In genomic region chr7:28483112-28483511, GRCh38 we compare ENCODE assay signal across 23 cellular contexts.
A peak's percentile ranks its signal among the peaks of the same experiment; 100 is the strongest.
DNase-seq lines count a peak whose midpoint lies in the region; ATAC-seq and TF ChIP-seq lines count a peak whose summit lies in the region.
"Had no signal": no experiment of that assay in that cellular context is flagged by ENCODE, and none has a peak within 500 bp of the region (broad histone marks: within the 10 kb centered on the region; RNA-seq: fewer than 3 reads in every experiment).

No MANE protein-coding gene starts in this region.

- no peaks in the 10 kb centered on the region for H3K23me2 ChIP-seq in H9 (ENCODE audit: insufficient read length, low read depth, low read length, poor library complexity, severe bottlenecking)

- H2BK20ac ChIP-seq in H9 (ENCODE audit: low read depth, low read length, poor library complexity, severe bottlenecking) = no peak overlapping the region

- DNase-seq in H9 (no peak), foreskin melanocyte (peak; percentile 80), stromal cell of bone marrow (ENCODE audit: low read depth) (peak; percentile 43), NAMALWA (ENCODE audit: low spot score) (no peak)
- DNase-seq: activated CD4-positive, CD25-positive, alpha-beta regulatory T cell; activated CD8-positive, alpha-beta T cell treated with anti-CD3 and anti-CD28 coated beads for 36 hours; activated naive CD4-positive, alpha-beta T cell treated with anti-CD3 and anti-CD28 coated beads, Interleukin-2, amount 50 U/mL, for 16 hours; activated T-cell treated with anti-CD3 and anti-CD28 coated beads, Interleukin-2, amount 50 U/mL, for 24 hours; colonic mucosa; kidney; naive thymus-derived CD8-positive, alpha-beta T cell; NCI-H1105; SHP77 treated with DMSO at 0.1 percent for 48 hours; small intestine; stimulated activated CD4-positive, alpha-beta T cell treated with anti-CD3 and anti-CD28 coated beads, Interleukin-2, amount 100 ng/mL, for 48 hours; stimulated activated naive CD8-positive, alpha-beta T cell treated with anti-CD3 and anti-CD28 coated beads, Interleukin-15, amount 100 ng/mL, for 72 hours had no signal

- H2BK12ac ChIP-seq in H9 (ENCODE audit: insufficient read length, low read depth, low read length) = no peak overlapping the region

- H3K9ac ChIP-seq in H9 (ENCODE audit: extremely low read depth, insufficient read length, low read length) (no peak overlapping the region), SU-DHL-6 (ENCODE audit: low read length) (no peak overlapping the region)

- no peaks in the 10 kb centered on the region for H3K9me2 ChIP-seq in SU-DHL-6 (replicated peaks; ENCODE audit: insufficient read depth, low read length)

- H4K20me1 ChIP-seq in H9 (ENCODE audit: control insufficient read depth, insufficient read depth, insufficient read length) (no peaks in the 10 kb centered on the region), SU-DHL-6 (ENCODE audit: low read depth, low read length) (no peaks in the 10 kb centered on the region)

- ATAC-seq in HG02763 (IDR thresholded peaks at IDR 0.05; ENCODE audit: unreplicated experiment) = no peak
- ATAC-seq in HG03520 (IDR thresholded peaks at IDR 0.05; ENCODE audit: unreplicated experiment) = no peak
- ATAC-seq: activated CD8-positive, alpha-beta T cell treated with anti-CD3 and anti-CD28 coated beads for 36 hours; naive thymus-derived CD8-positive, alpha-beta T cell; stimulated activated naive CD8-positive, alpha-beta T cell treated with anti-CD3 and anti-CD28 coated beads, Interleukin-15, amount 100 ng/mL, for 72 hours had no signal

- no peak overlapping the region for H3K18ac ChIP-seq in H9 (ENCODE audit: insufficient read length, low read depth, low read length)

- H3F3A ChIP-seq in SU-DHL-6 (ENCODE audit: insufficient read depth) = no peaks in the 10 kb centered on the region

- H2AFZ ChIP-seq in H9 (ENCODE audit: low read length) (no peak overlapping the region), SU-DHL-6 (ENCODE audit: low read depth, low read length, severe bottlenecking) (peak overlapping the region; percentile 1)

- H3K27me3 Mint-ChIP-seq in H9 (ENCODE audit: low read depth) = no peaks in the 10 kb centered on the region

- no peak overlapping the region for H2BK5ac ChIP-seq in H9 (ENCODE audit: insufficient read length, low read length)

- H3K56ac ChIP-seq in H9 (ENCODE audit: insufficient read length, low read depth, low read length) = no peak overlapping the region

- H3K27me3 ChIP-seq in H9 (ENCODE audit: insufficient read depth, low read length) = no peaks in the 10 kb centered on the region
- no peaks in the 10 kb centered on the region for H3K27me3 ChIP-seq in SU-DHL-6 (ENCODE audit: low read length)
- H3K27me3 ChIP-seq: colonic mucosa had no signal

- no peak overlapping the region for H3K27ac ChIP-seq in H9 (ENCODE audit: insufficient read length, low read depth, low read length)
- no peak overlapping the region for H3K27ac ChIP-seq in SU-DHL-6 (ENCODE audit: low read depth, low read length)
- H3K27ac ChIP-seq: colonic mucosa, foreskin keratinocyte had no signal

- TF ChIP-seq CTCF in H9 (conservative IDR thresholded peaks at IDR 0.05) (no peak), SU-DHL-6 (IDR thresholded peaks at IDR 0.05; ENCODE audit: insufficient read depth, low read length, poor library complexity, severe bottlenecking) (no peak)

- no peak overlapping the region for H2BK15ac ChIP-seq in H9 (ENCODE audit: low read depth, low read length)

- H3K9me3 Mint-ChIP-seq in H9 = no peaks in the 10 kb centered on the region
- H3K9me3 Mint-ChIP-seq: activated CD8-positive, alpha-beta T cell treated with anti-CD3 and anti-CD28 coated beads for 36 hours; activated T-cell treated with anti-CD3 and anti-CD28 coated beads, Interleukin-2, amount 50 U/mL, for 24 hours; naive thymus-derived CD8-positive, alpha-beta T cell; stimulated activated naive CD8-positive, alpha-beta T cell treated with anti-CD3 and anti-CD28 coated beads, Interleukin-15, amount 100 ng/mL, for 72 hours; T-helper 1 cell treated with Interleukin-12 subunit alpha and Interleukin-12 subunit beta and Interleukin-4 antibody, amounts not matched to agents 30 μg/mL and 1 μg/mL, for 36 hours; type B pancreatic cell had no signal

- no peaks in the 10 kb centered on the region for H3K36me3 ChIP-seq in SU-DHL-6 (ENCODE audit: low read length)
- H3K36me3 ChIP-seq: colonic mucosa had no signal

- H3T11ph ChIP-seq in H9 (ENCODE audit: low read length) = no peak overlapping the region

- H3K9me3 ChIP-seq in H9 (ENCODE audit: control insufficient read depth, low read depth, low read length) = no peaks in the 10 kb centered on the region
- H3K9me3 ChIP-seq in SU-DHL-6 (ENCODE audit: insufficient read depth, low read length) = no peaks in the 10 kb centered on the region
- H3K9me3 ChIP-seq: colonic mucosa had no signal

- no peaks in the 10 kb centered on the region for H3K79me2 ChIP-seq in H9 (ENCODE audit: insufficient read depth, low read length)
- no peaks in the 10 kb centered on the region for H3K79me2 ChIP-seq in SU-DHL-6 (ENCODE audit: insufficient read depth, low read length)

- H3K4me1 Mint-ChIP-seq in H9 = peaks cover 60 to 68% of the 10 kb centered on the region in 2 experiments

- H4K5ac ChIP-seq in H9 (ENCODE audit: insufficient read length, low read depth, low read length) = no peak overlapping the region

- H4K91ac ChIP-seq in H9 (ENCODE audit: insufficient read length, low read depth, low read length) = no peak overlapping the region

- H2BK120ac ChIP-seq in H9 (ENCODE audit: low read depth, low read length, poor library complexity, severe bottlenecking) = no peak overlapping the region

- no peak overlapping the region for H3K4me2 ChIP-seq in H9 (ENCODE audit: insufficient read depth, insufficient read length, low read length)
- no peak overlapping the region for H3K4me2 ChIP-seq in SU-DHL-6 (ENCODE audit: low read depth, low read length, poor library complexity, severe bottlenecking)

- H3K4ac ChIP-seq in H9 (ENCODE audit: low read depth, low read length) = no peak overlapping the region

- WGBS in H9 (ENCODE audit: extremely low coverage, insufficient read length, low lambda C conversion rate) = no CpG with 5 or more reads among the region's 4 CpGs

- H3K23ac ChIP-seq in H9 (ENCODE audit: insufficient read length, low read depth, low read length) = no peak overlapping the region

- no peak overlapping the region for H3K4me3 ChIP-seq in SU-DHL-6 (ENCODE audit: insufficient read depth, low read length, poor library complexity, severe bottlenecking)
- H3K4me3 ChIP-seq: colonic mucosa had no signal

- no peaks in the 10 kb centered on the region for H3K36me3 Mint-ChIP-seq in H9 (ENCODE audit: insufficient read depth in 1 of 3, low read depth in 3 of 3)
- H3K36me3 Mint-ChIP-seq: naive thymus-derived CD8-positive, alpha-beta T cell; type B pancreatic cell had no signal

- H3K79me1 ChIP-seq in H9 (ENCODE audit: insufficient read depth, low read depth, low read length, poor library complexity, severe bottlenecking) = no peaks in the 10 kb centered on the region

- no peak overlapping the region for H4K8ac ChIP-seq in H9 (replicated peaks; ENCODE audit: insufficient read length, low read depth, low read length)

- peaks cover 27% of the 10 kb centered on the region; the same call in 1 of the 2 replicates for H3K4me1 ChIP-seq in H9 (ENCODE audit: insufficient read depth, low read length)
- H3K4me1 ChIP-seq: colonic mucosa, foreskin keratinocyte had no signal

- peak overlapping the region in 2 of 3 experiments; percentile 21 to 34; a peak in 2 of 7 replicates for H3K27ac Mint-ChIP-seq in H9
- H3K27ac Mint-ChIP-seq: activated CD8-positive, alpha-beta T cell treated with anti-CD3 and anti-CD28 coated beads for 36 hours; activated T-cell treated with anti-CD3 and anti-CD28 coated beads, Interleukin-2, amount 50 U/mL, for 24 hours; naive thymus-derived CD8-positive, alpha-beta T cell; progenitor cell of endocrine pancreas; stimulated activated naive CD8-positive, alpha-beta T cell treated with anti-CD3 and anti-CD28 coated beads, Interleukin-15, amount 100 ng/mL, for 72 hours; T-helper 1 cell treated with Interleukin-12 subunit alpha and Interleukin-12 subunit beta and Interleukin-4 antibody, amounts not matched to agents 30 μg/mL and 1 μg/mL, for 36 hours; type B pancreatic cell had no signal

- H2AK5ac ChIP-seq in H9 (ENCODE audit: insufficient read length, low read length) = no peak overlapping the region

- no peak overlapping the region for H3K14ac ChIP-seq in H9 (ENCODE audit: insufficient read depth, low read length)

- no peak overlapping the region for H3K4me3 Mint-ChIP-seq in H9
- H3K4me3 Mint-ChIP-seq: activated CD8-positive, alpha-beta T cell treated with anti-CD3 and anti-CD28 coated beads for 36 hours; activated T-cell treated with anti-CD3 and anti-CD28 coated beads, Interleukin-2, amount 50 U/mL, for 24 hours; naive thymus-derived CD8-positive, alpha-beta T cell; stimulated activated naive CD8-positive, alpha-beta T cell treated with anti-CD3 and anti-CD28 coated beads, Interleukin-15, amount 100 ng/mL, for 72 hours; T-helper 1 cell treated with Interleukin-12 subunit alpha and Interleukin-12 subunit beta and Interleukin-4 antibody, amounts not matched to agents 30 μg/mL and 1 μg/mL, for 36 hours; type B pancreatic cell had no signal

Comparison
In these comparisons a context has a peak if more than half of its experiments do, and no peak if none do; other contexts are left out.
1. DNase-seq: peak in foreskin melanocyte (single experiment) and stromal cell of bone marrow (single experiment); none in H9 (single experiment) and NAMALWA (single experiment).